In the genomic region with DNA sequence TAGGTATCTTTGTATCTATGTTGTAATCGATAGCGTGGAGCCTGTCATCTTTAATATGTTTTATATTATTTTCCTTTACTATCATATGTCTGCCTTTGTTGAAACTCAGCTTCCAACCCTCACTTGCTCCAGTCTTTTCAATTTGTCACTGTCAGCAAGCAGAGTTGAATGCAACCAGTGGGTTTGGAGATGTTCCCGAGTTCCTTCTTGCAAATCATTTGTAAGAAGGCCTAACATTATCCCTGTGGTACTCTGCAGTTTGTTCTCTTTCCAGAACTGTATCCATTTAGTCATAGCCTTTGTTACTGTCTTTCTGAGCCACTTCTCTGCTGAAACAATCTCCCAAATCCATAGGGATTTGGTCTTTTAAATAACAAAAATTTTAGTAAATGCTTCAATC, we compare ENCODE assay signal across 9 cellular contexts.
"Had no signal": no experiment of that assay in that cellular context is flagged by ENCODE, and none has a peak within 500 bp of the region (broad histone marks: within the 10 kb centered on the region; RNA-seq: fewer than 3 reads in every experiment).

No MANE protein-coding gene starts in this region.

- H3K27me3 ChIP-seq: tibial nerve, vagina had no signal

- H3K4me3 ChIP-seq: smooth muscle cell, tibial nerve, vagina had no signal

- H3K4me1 ChIP-seq: parathyroid adenoma had no signal

- H3K27ac ChIP-seq: parathyroid adenoma, tibial nerve, vagina had no signal

- H3K9me3 ChIP-seq: tibial nerve, vagina had no signal

- DNase-seq: activated CD4-positive, alpha-beta T cell treated with anti-CD3 and anti-CD28 coated beads, Interleukin-2, amount 50 U/mL, for 1 hour; amygdala; hypothalamus; kidney glomerular epithelial cell; T-helper 2 cell had no signal

- H3K36me3 ChIP-seq: vagina had no signal
